Comparison of ENCODE assay signal across 25 cellular contexts in the genomic region with DNA sequence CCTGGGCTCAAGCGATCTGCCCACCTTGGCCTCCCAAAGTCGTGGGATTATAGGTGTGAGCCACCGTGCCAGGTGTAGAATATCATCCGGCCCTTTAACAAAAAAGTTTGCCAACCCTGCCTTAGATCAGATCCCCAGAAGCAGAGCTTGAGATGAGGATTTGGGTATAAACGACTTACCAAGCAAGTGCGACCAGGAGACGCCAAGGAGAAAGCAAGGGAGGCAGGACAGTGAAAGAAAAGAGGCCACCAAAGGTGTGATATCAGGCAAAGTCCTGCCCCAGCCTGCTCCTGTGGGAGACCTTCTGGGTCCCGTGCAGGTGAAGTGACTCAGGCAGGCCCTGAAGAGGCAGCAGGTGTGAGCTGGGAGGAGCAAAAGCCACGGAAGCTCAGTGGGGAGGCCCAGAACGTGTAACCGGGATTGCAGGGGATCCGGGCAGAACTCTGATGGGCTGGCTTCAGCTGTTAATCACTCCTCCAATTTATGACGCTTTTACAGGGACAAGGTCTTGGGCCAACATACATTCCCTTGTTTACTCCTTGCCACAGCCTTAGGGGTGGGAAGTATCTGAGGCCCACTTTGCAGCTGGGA. TPM values are rescaled to one million over a fixed set of nuclear protein-coding genes. Genes with fewer than 3 reads are reported as not detected.
DNase-seq lines count a peak whose midpoint lies in the region; ATAC-seq and TF ChIP-seq lines count a peak whose summit lies in the region.
"Had no signal": no experiment of that assay in that cellular context is flagged by ENCODE, and none has a peak within 500 bp of the region (broad histone marks: within the 10 kb centered on the region; RNA-seq: fewer than 3 reads in every experiment).

No MANE protein-coding gene starts in this region.

- no peak overlapping the region for H3K27ac Mint-ChIP-seq in endodermal cell
- H3K27ac Mint-ChIP-seq: effector memory CD8-positive, alpha-beta T cell; natural killer cell had no signal

- H3K27me3 ChIP-seq in endodermal cell (ENCODE audit: control insufficient read depth, insufficient read depth, low read length, poor library complexity, severe bottlenecking): no peaks in the 10 kb centered on the region
- H3K27me3 ChIP-seq: right lobe of liver had no signal

- TF ChIP-seq CTCF in endodermal cell (conservative IDR thresholded peaks at IDR 0.05): no peak

- H3K9ac ChIP-seq in endodermal cell (ENCODE audit: extremely low read depth, low read length, poor library complexity, severe bottlenecking): no peak overlapping the region

- no peak overlapping the region for H3K4me3 ChIP-seq in endodermal cell (ENCODE audit: low read length)
- H3K4me3 ChIP-seq: right lobe of liver, SK-N-MC had no signal

- no peaks in the 10 kb centered on the region for H3K9me3 Mint-ChIP-seq in endodermal cell
- H3K9me3 Mint-ChIP-seq: activated T-cell treated with anti-CD3 and anti-CD28 coated beads, Interleukin-2, amount 50 U/mL, for 4 hours; effector memory CD8-positive, alpha-beta T cell; natural killer cell had no signal

- H3K9me3 ChIP-seq in endodermal cell (ENCODE audit: control insufficient read depth, low read length): no peaks in the 10 kb centered on the region
- H3K9me3 ChIP-seq: BE2C, right lobe of liver had no signal

- no peak for ATAC-seq in GM18502 (IDR thresholded peaks at IDR 0.05; ENCODE audit: poor library complexity, unreplicated experiment)
- ATAC-seq: activated T-cell treated with anti-CD3 and anti-CD28 coated beads, Interleukin-2, amount 50 U/mL, for 4 hours; effector memory CD8-positive, alpha-beta T cell; natural killer cell had no signal

- H3K4me3 Mint-ChIP-seq in endodermal cell: no peak overlapping the region
- H3K4me3 Mint-ChIP-seq: activated T-cell treated with anti-CD3 and anti-CD28 coated beads, Interleukin-2, amount 50 U/mL, for 4 hours; effector memory CD8-positive, alpha-beta T cell; natural killer cell had no signal

- H3K36me3 Mint-ChIP-seq in endodermal cell (ENCODE audit: low read depth): no peaks in the 10 kb centered on the region
- H3K36me3 Mint-ChIP-seq: natural killer cell had no signal

- no peaks in the 10 kb centered on the region for H3K36me3 ChIP-seq in endodermal cell (ENCODE audit: control insufficient read depth, insufficient read depth, low read length)
- H3K36me3 ChIP-seq: BE2C, right lobe of liver had no signal

- H3K27me3 Mint-ChIP-seq in endodermal cell (ENCODE audit: insufficient read depth): peaks cover 6% of the 10 kb centered on the region

- H3K27ac ChIP-seq in endodermal cell (ENCODE audit: low read depth, low read length): no peak overlapping the region
- H3K27ac ChIP-seq: right lobe of liver, SK-N-MC had no signal

- H3K4me1 ChIP-seq in endodermal cell (ENCODE audit: control insufficient read depth, insufficient read depth, low read length): no peaks in the 10 kb centered on the region
- H3K4me1 ChIP-seq: BE2C, right lobe of liver had no signal

- DNase-seq in COLO668 (lab: John Stamatoyannopoulos, UW; ENCODE audit: unreplicated experiment): peak; percentile 89
- DNase-seq in HPDE6-E6E7 (ENCODE audit: extremely low spot score): peak; percentile 43
- peak; percentile 24 for DNase-seq in NCI-H345 treated with DMSO at 0.1 percent for 48 hours (lab: John Stamatoyannopoulos, UW; ENCODE audit: unreplicated experiment)
- DNase-seq in endodermal cell: peak; percentile 70
- DNase-seq in SK-N-DZ (ENCODE audit: low spot score): no peak
- DNase-seq in NCI-H1436 (lab: John Stamatoyannopoulos, UW): no peak
- no peak for DNase-seq in activated naive CD4-positive, alpha-beta T cell treated with anti-CD3 and anti-CD28 coated beads, Interleukin-2, amount 50 U/mL, for 16 hours
- DNase-seq: activated CD4-positive, alpha-beta T cell treated with anti-CD3 and anti-CD28 coated beads for 48 hours; activated naive CD4-positive, alpha-beta T cell; activated T-cell treated with anti-CD3 and anti-CD28 coated beads, Interleukin-2, amount 50 U/mL, for 4 hours; BE2C; effector memory CD8-positive, alpha-beta T cell; IMR-90; natural killer cell; NCI-H1105; NCI-H446 treated with DMSO at 0.1 percent for 48 hours; posterior cingulate gyrus; right lobe of liver; stimulated activated CD4-positive, alpha-beta T cell treated with anti-CD3 and anti-CD28 coated beads, Interleukin-4, amount 100 ng/mL, for 4 hours; stimulated activated naive CD4-positive, alpha-beta T cell; T-helper 2 cell had no signal

- WGBS in endodermal cell (ENCODE audit: insufficient coverage in 1 of 2, insufficient read length in 1 of 2), 2 experiments: 85 to 86% methylated on average over 13 of the region's 13 CpGs

- H3K4me1 Mint-ChIP-seq in endodermal cell: no peaks in the 10 kb centered on the region
- H3K4me1 Mint-ChIP-seq: natural killer cell had no signal

RNA-seq across cellular contexts. Expression of gene CALB2, which starts 14.1 kb away (rescaled TPM):
- 1 to 10 TPM in 1 of 2 donors, not detected in 1; 1.8 TPM for total RNA-seq in endodermal cell
- 5.6 TPM for polyA plus RNA-seq in endodermal cell (2013, experiment 1 of 2)
- polyA plus RNA-seq in endodermal cell (2013, experiment 2 of 2): 7.4 TPM
- not detected in 2 replicates for polyA plus RNA-seq in SK-N-DZ (2014; cell fraction: cytosol; rRNA removed)
- not detected in 2 replicates for polyA plus RNA-seq in SK-N-DZ (2014; cell fraction: nucleus; rRNA removed)
- total RNA-seq: activated CD8-positive, alpha-beta memory T cell treated with anti-CD3 and anti-CD28 coated beads for 36 hours; activated T-cell treated with anti-CD3 and anti-CD28 coated beads, Interleukin-2, amount 50 U/mL, for 4 hours; liver; natural killer cell; right lobe of liver had no signal
- polyA plus RNA-seq: liver had no signal

RNA-seq across cellular contexts. Expression of gene CMTR2, which starts 55.2 kb away (rescaled TPM):
- 10 to 100 TPM; 16.1 to 17.2 TPM for total RNA-seq in endodermal cell
- 22.4 TPM for polyA plus RNA-seq in endodermal cell (2013, experiment 1 of 2)
- 25.6 TPM for polyA plus RNA-seq in endodermal cell (2013, experiment 2 of 2)
- 19.1 and 22.2 TPM in 2 replicates for polyA plus RNA-seq in SK-N-DZ (2014; cell fraction: cytosol; rRNA removed)
- 19.1 and 32.4 TPM in 2 replicates for polyA plus RNA-seq in SK-N-DZ (2014; cell fraction: nucleus; rRNA removed)

Comparison
In these comparisons a context has a peak if more than half of its experiments do, and no peak if none do; other contexts are left out.
1. DNase-seq: peak in COLO668 (single experiment), HPDE6-E6E7 (single experiment), NCI-H345 treated with DMSO at 0.1 percent for 48 hours (single experiment) and endodermal cell (single experiment); none in SK-N-DZ (single experiment), NCI-H1436 (single experiment) and activated naive CD4-positive, alpha-beta T cell treated with anti-CD3 and anti-CD28 coated beads, Interleukin-2, amount 50 U/mL, for 16 hours (single experiment).